1 cellular context compared by ENCODE assay signal in genomic region chr9:137254624-137255447, GRCh38.
A peak's percentile ranks its signal among the peaks of the same experiment; 100 is the strongest.
TF ChIP-seq lines count a peak whose summit lies in the region.

Gene NELFB (plus strand): TSS chr9:137255327.

TF ChIP-seq in K562, 482 proteins besides CTCF, POLR2A, EP300 and RAD21 (continued from another document and continues in another):
- TF ChIP-seq JUNB (CRISPR knock-in tag; conservative IDR thresholded peaks at IDR 0.05): no peak
- TF ChIP-seq NR3C1 (CRISPR knock-in tag; IDR thresholded peaks at IDR 0.05): no peak
- 0 out of 2 replicates have a peak, but pooled peaks have one; percentile 32 for TF ChIP-seq IRF2 (CRISPR knock-in tag; IDR thresholded peaks at IDR 0.05)
- TF ChIP-seq ZNF696 (CRISPR knock-in tag; conservative IDR thresholded peaks at IDR 0.05): no peak
- no peak for TF ChIP-seq E2F8 (IDR thresholded peaks at IDR 0.05; ENCODE audit: low read depth, partially characterized antibody)
- no peak for TF ChIP-seq IRF9 (tag; IDR thresholded peaks at IDR 0.05)
- TF ChIP-seq HNRNPH1 (optimal IDR thresholded peaks at IDR 0.05; ENCODE audit: low read depth, low read length): no peak
- TF ChIP-seq XRCC5 (IDR thresholded peaks at IDR 0.05; ENCODE audit: low read depth, low read length): no peak
- TF ChIP-seq DMBX1 (CRISPR knock-in tag; IDR thresholded peaks at IDR 0.05; ENCODE audit: borderline replicate concordance): no peak
- TF ChIP-seq MAFK (IDR thresholded peaks at IDR 0.05; ENCODE audit: low read length): no peak
- peak; percentile 4; the same call in 1 of the 2 replicates for TF ChIP-seq BCOR (IDR thresholded peaks at IDR 0.05)
- TF ChIP-seq ZBTB1 (CRISPR knock-in tag; IDR thresholded peaks at IDR 0.05; ENCODE audit: borderline replicate concordance, low read depth): peak; percentile 98
- TF ChIP-seq TGIF2 (CRISPR knock-in tag; IDR thresholded peaks at IDR 0.05): no peak
- no peak for TF ChIP-seq ZNF57 (CRISPR knock-in tag; IDR thresholded peaks at IDR 0.05)
- TF ChIP-seq ZNF586 (CRISPR knock-in tag; conservative IDR thresholded peaks at IDR 0.05): no peak
- no peak for TF ChIP-seq CEBPG (CRISPR knock-in tag; IDR thresholded peaks at IDR 0.05)
- TF ChIP-seq CEBPG (tag; conservative IDR thresholded peaks at IDR 0.05 in 1 of 2, IDR thresholded peaks at IDR 0.05 in 1 of 2): no peak
- no peak for TF ChIP-seq ZNF239 (CRISPR knock-in tag; IDR thresholded peaks at IDR 0.05)
- TF ChIP-seq ZNF140 (CRISPR knock-in tag; IDR thresholded peaks at IDR 0.05): no peak
- no peak for TF ChIP-seq ZNF212 (CRISPR knock-in tag; IDR thresholded peaks at IDR 0.05)
- no peak for TF ChIP-seq ZNF133 (CRISPR knock-in tag; IDR thresholded peaks at IDR 0.05)
- TF ChIP-seq FOXM1 (IDR thresholded peaks at IDR 0.05; ENCODE audit: low read depth): no peak
- TF ChIP-seq FOXM1 (CRISPR knock-in tag; IDR thresholded peaks at IDR 0.05; ENCODE audit: low read depth): no peak
- TF ChIP-seq ARID3B (CRISPR knock-in tag; IDR thresholded peaks at IDR 0.05; ENCODE audit: borderline replicate concordance): no peak
- TF ChIP-seq PRMT5 (CRISPR knock-in tag; IDR thresholded peaks at IDR 0.05): 0 out of 2 replicates have a peak, but pooled peaks have one; percentile 50
- TF ChIP-seq MCM5 (IDR thresholded peaks at IDR 0.05; ENCODE audit: low read depth): no peak
- peak; percentile 61 to 74 for TF ChIP-seq MAZ (CRISPR knock-in tag; conservative IDR thresholded peaks at IDR 0.05 in 1 of 2, IDR thresholded peaks at IDR 0.05 in 1 of 2)
- TF ChIP-seq ATF7 (IDR thresholded peaks at IDR 0.05): peak; percentile 17; the same call in 1 of the 2 replicates
- peak; percentile 84 for TF ChIP-seq PCBP1 (IDR thresholded peaks at IDR 0.05; ENCODE audit: low read depth, low read length, poor library complexity, severe bottlenecking)
- TF ChIP-seq UBTF (IDR thresholded peaks at IDR 0.05; ENCODE audit: borderline replicate concordance in 1 of 2, low read depth in 2 of 2, low read length in 2 of 2): no peak
- no peak for TF ChIP-seq ZC3H4 (CRISPR knock-in tag; IDR thresholded peaks at IDR 0.05; ENCODE audit: borderline replicate concordance)
- peak; percentile 26 for TF ChIP-seq MTA3 (IDR thresholded peaks at IDR 0.05; ENCODE audit: borderline replicate concordance)
- TF ChIP-seq NFIX (CRISPR knock-in tag; IDR thresholded peaks at IDR 0.05; ENCODE audit: low read depth): no peak
- TF ChIP-seq NCOR1 (IDR thresholded peaks at IDR 0.05): peak; percentile 41; the same call in 1 of the 2 replicates
- TF ChIP-seq PPARD (CRISPR knock-in tag; IDR thresholded peaks at IDR 0.05): no peak
- 0 out of 2 replicates have a peak, but pooled peaks have one; percentile 24 for TF ChIP-seq CREB3L1 (IDR thresholded peaks at IDR 0.05; ENCODE audit: borderline replicate concordance, low read depth)
- TF ChIP-seq ZNF282 (CRISPR knock-in tag; IDR thresholded peaks at IDR 0.05): peak; percentile 84
- peak; percentile 12 for TF ChIP-seq RBBP5 (IDR thresholded peaks at IDR 0.05; ENCODE audit: borderline replicate concordance, insufficient read depth, low read length, poor library complexity, severe bottlenecking)
- no peak for TF ChIP-seq NCOA4 (IDR thresholded peaks at IDR 0.05; ENCODE audit: partially characterized antibody)
- no peak for TF ChIP-seq PCBP2 (IDR thresholded peaks at IDR 0.05; ENCODE audit: low read depth, low read length, poor library complexity, severe bottlenecking)
- TF ChIP-seq CBX5 (IDR thresholded peaks at IDR 0.05; ENCODE audit: borderline replicate concordance, low read depth): no peak
- TF ChIP-seq GTF2A2 (tag; IDR thresholded peaks at IDR 0.05): no peak
- TF ChIP-seq YBX1 (IDR thresholded peaks at IDR 0.05): no peak
- TF ChIP-seq ZNF644 (tag; IDR thresholded peaks at IDR 0.05; ENCODE audit: low read depth): no peak
- no peak for TF ChIP-seq ATF3 (IDR thresholded peaks at IDR 0.05)
- no peak; the same call in 1 of the 2 replicates for TF ChIP-seq ATF3 (CRISPR knock-in tag; conservative IDR thresholded peaks at IDR 0.05)
- 0 out of 2 replicates have a peak, but pooled peaks have one; percentile 33 for TF ChIP-seq ETV5 (CRISPR knock-in tag; IDR thresholded peaks at IDR 0.05; ENCODE audit: low read depth)
- no peak for TF ChIP-seq TFE3 (CRISPR knock-in tag; IDR thresholded peaks at IDR 0.05)
- TF ChIP-seq ZNF253 (CRISPR knock-in tag; conservative IDR thresholded peaks at IDR 0.05): no peak
- no peak for TF ChIP-seq RERE (CRISPR knock-in tag; IDR thresholded peaks at IDR 0.05; ENCODE audit: borderline replicate concordance)
- no peak for TF ChIP-seq SMARCB1 (IDR thresholded peaks at IDR 0.05; ENCODE audit: insufficient read length, low read depth)
